16 cellular contexts compared by ENCODE assay signal in genomic region chr4:40438384-40439026, GRCh38.
"Had no signal": no experiment of that assay in that cellular context is flagged by ENCODE, and none has a peak within 500 bp of the region (broad histone marks: within the 10 kb centered on the region; RNA-seq: fewer than 3 reads in every experiment).

No MANE protein-coding gene starts in this region.

- H3K27me3 Mint-ChIP-seq: activated T-cell treated with anti-CD3 and anti-CD28 coated beads, Interleukin-2, amount 50 U/mL, for 24 hours; naive thymus-derived CD8-positive, alpha-beta T cell had no signal

- H3K4me3 ChIP-seq: gastrocnemius medialis, heart left ventricle had no signal

- H3K9me3 Mint-ChIP-seq: activated T-cell treated with anti-CD3 and anti-CD28 coated beads, Interleukin-2, amount 50 U/mL, for 24 hours; effector memory CD8-positive, alpha-beta T cell; immature natural killer cell; naive thymus-derived CD8-positive, alpha-beta T cell had no signal

- DNase-seq: activated CD4-positive, CD25-positive, alpha-beta regulatory T cell; activated effector memory CD4-positive, alpha-beta T cell treated with Interleukin-2 at 50 U/mL for 16 hours; activated T-cell treated with anti-CD3 and anti-CD28 coated beads, Interleukin-2, amount 50 U/mL, for 24 hours; dermis blood vessel endothelial cell; effector memory CD8-positive, alpha-beta T cell; gastrocnemius medialis; heart left ventricle; immature natural killer cell; mammary epithelial cell; naive thymus-derived CD8-positive, alpha-beta T cell; stimulated activated CD4-positive, alpha-beta T cell treated with anti-CD3 and anti-CD28 coated beads, Interleukin-1b, Interleukin-23, amount 100 ng/mL, for 48 hours; T-helper 17 cell had no signal

- H3K9me3 ChIP-seq: gastrocnemius medialis, neutrophil had no signal

- H3K4me1 ChIP-seq: gastrocnemius medialis, parathyroid adenoma had no signal

- H3K4me1 Mint-ChIP-seq: immature natural killer cell had no signal

- H3K27me3 ChIP-seq: gastrocnemius medialis, heart left ventricle, neutrophil had no signal

- H3K27ac ChIP-seq: epithelial cell of prostate, gastrocnemius medialis, heart left ventricle, neutrophil, parathyroid adenoma had no signal

- H3K36me3 Mint-ChIP-seq: immature natural killer cell; naive thymus-derived CD8-positive, alpha-beta T cell had no signal

- H3K27ac Mint-ChIP-seq: activated T-cell treated with anti-CD3 and anti-CD28 coated beads, Interleukin-2, amount 50 U/mL, for 24 hours; effector memory CD8-positive, alpha-beta T cell; immature natural killer cell; T-helper 17 cell had no signal

- ATAC-seq: effector memory CD8-positive, alpha-beta T cell; gastrocnemius medialis; heart left ventricle; naive thymus-derived CD8-positive, alpha-beta T cell; SK-N-SH treated with all-trans-retinoic acid at 6 μM for 48 hours; T-helper 17 cell had no signal

- H3K4me3 Mint-ChIP-seq: activated T-cell treated with anti-CD3 and anti-CD28 coated beads, Interleukin-2, amount 50 U/mL, for 24 hours; effector memory CD8-positive, alpha-beta T cell; immature natural killer cell; T-helper 17 cell had no signal

- H3K36me3 ChIP-seq: gastrocnemius medialis had no signal
